In genomic region chr4:25320374-25321172, GRCh38 we compare ENCODE assay signal across 9 cellular contexts. TPM values are rescaled to one million over a fixed set of nuclear protein-coding genes. Genes with fewer than 3 reads are reported as not detected.
DNase-seq lines count a peak whose midpoint lies in the region; ATAC-seq, FAIRE-seq and TF ChIP-seq lines count a peak whose summit lies in the region.
"Had no signal": no experiment of that assay in that cellular context is flagged by ENCODE, and none has a peak within 500 bp of the region (broad histone marks: within the 10 kb centered on the region; RNA-seq: fewer than 3 reads in every experiment).

No MANE protein-coding gene starts in this region.

- no peak overlapping the region for H3K27ac ChIP-seq in ascending aorta
- H3K27ac ChIP-seq: transverse colon had no signal

- H3K27me3 ChIP-seq in ascending aorta = no peaks in the 10 kb centered on the region
- H3K27me3 ChIP-seq: transverse colon had no signal

- H3K9me3 ChIP-seq in ascending aorta = no peaks in the 10 kb centered on the region
- H3K9me3 ChIP-seq: transverse colon had no signal

- H3K36me3 ChIP-seq in ascending aorta = peaks cover 0 to 25% of the 10 kb centered on the region in 2 donors
- H3K36me3 ChIP-seq: transverse colon had no signal

- no peak for TF ChIP-seq CTCF in ascending aorta (IDR thresholded peaks at IDR 0.05)

- peaks cover 25% of the 10 kb centered on the region for H3K4me1 Mint-ChIP-seq in activated CD4-positive, alpha-beta memory T cell treated with anti-CD3 and anti-CD28 coated beads for 36 hours (ENCODE audit: low read depth)

- no peaks in the 10 kb centered on the region for H3K9me3 Mint-ChIP-seq in activated CD4-positive, alpha-beta memory T cell treated with anti-CD3 and anti-CD28 coated beads for 36 hours

- H3K27me3 Mint-ChIP-seq in activated CD4-positive, alpha-beta memory T cell treated with anti-CD3 and anti-CD28 coated beads for 36 hours = no peaks in the 10 kb centered on the region

- no peaks in the 10 kb centered on the region for H3K4me1 ChIP-seq in ascending aorta
- H3K4me1 ChIP-seq: transverse colon had no signal

- POLR2A ChIA-PET in activated CD4-positive, alpha-beta memory T cell treated with anti-CD3 and anti-CD28 coated beads for 36 hours (lab: Charles Lee) = interaction anchor here (0.9 to 1.5 kb wide), 5 partner anchors 8 to 85 kb away, joined by 3 to 9 read pairs (median 4); partner anchors contain the start of gene ZCCHC4

- intact Hi-C loops in activated CD4-positive, alpha-beta memory T cell treated with anti-CD3 and anti-CD28 coated beads for 36 hours (cut with micrococcal nuclease) = loop anchor here (1.0 to 10.0 kb wide), 3 partner anchors 11 to 1264 kb away; partner anchors contain the start of genes SEPSECS and TBC1D19
- intact Hi-C loops in ascending aorta (cut with DNase I) = no loop called here

- H3K27ac Mint-ChIP-seq in activated CD4-positive, alpha-beta memory T cell treated with anti-CD3 and anti-CD28 coated beads for 36 hours = peak overlapping the region; percentile 79

- H3K4me3 Mint-ChIP-seq in activated CD4-positive, alpha-beta memory T cell treated with anti-CD3 and anti-CD28 coated beads for 36 hours = no peak overlapping the region

- TF ChIP-seq POLR2A in GM12892 (IDR thresholded peaks at IDR 0.05; ENCODE audit: low read depth, low read length) = no peak

- CTCF ChIA-PET in activated CD4-positive, alpha-beta memory T cell treated with anti-CD3 and anti-CD28 coated beads for 36 hours (lab: Charles Lee) = interaction anchor here (0.6 to 2.1 kb wide), 5 partner anchors 8 to 338 kb away, joined by 3 to 18 read pairs (median 3); partner anchors contain the start of gene ZCCHC4

- ATAC-seq in HG03045 (IDR thresholded peaks at IDR 0.05; ENCODE audit: unreplicated experiment) = no peak

- no peak overlapping the region for H3K4me3 ChIP-seq in ascending aorta
- H3K4me3 ChIP-seq: transverse colon had no signal

- DNase-seq in EL (peak; percentile 79), HPDE6-E6E7 (ENCODE audit: extremely low spot score) (peak; percentile 77), kidney tubule cell (ENCODE audit: low spot score) (peak; percentile 85), NCI-H2081 treated with DMSO at 0.1 percent for 48 hours (lab: John Stamatoyannopoulos, UW) (no peak), GM12892 (ENCODE audit: insufficient read length) (no peak), ascending aorta (ENCODE audit: low spot score in 2 of 2) (no peak)
- DNase-seq in activated CD4-positive, alpha-beta memory T cell treated with anti-CD3 and anti-CD28 coated beads for 36 hours = no peak
- DNase-seq: transverse colon had no signal

- FAIRE-seq in GM12892 (lab: Jason Lieb, UNC) = no peak

- H3K36me3 Mint-ChIP-seq in activated CD4-positive, alpha-beta memory T cell treated with anti-CD3 and anti-CD28 coated beads for 36 hours = peaks cover 12% of the 10 kb centered on the region

RNA-seq across cellular contexts. Expression of gene ZCCHC4, which starts 8.0 kb away (rescaled TPM):
- total RNA-seq in activated CD4-positive, alpha-beta memory T cell treated with anti-CD3 and anti-CD28 coated beads for 36 hours = 10 to 100 TPM; 10.6 to 11.5 TPM
- 9.8 TPM for polyA plus RNA-seq in GM12892 (2012; ENCODE audit: missing spikeins)
- total RNA-seq in ascending aorta = 1.7 TPM

RNA-seq across cellular contexts. Expression of gene ANAPC4, which starts 56.5 kb away (rescaled TPM):
- total RNA-seq in activated CD4-positive, alpha-beta memory T cell treated with anti-CD3 and anti-CD28 coated beads for 36 hours = 10 to 100 TPM; 26.1 to 31.5 TPM
- 22.2 TPM for polyA plus RNA-seq in GM12892 (2012; ENCODE audit: missing spikeins)
- 23.4 TPM for total RNA-seq in ascending aorta

Comparison
In these comparisons a context has a peak if more than half of its experiments do, and no peak if none do; other contexts are left out.
1. DNase-seq: peak in EL (single experiment), HPDE6-E6E7 (single experiment) and kidney tubule cell (single experiment); none in activated CD4-positive, alpha-beta memory T cell treated with anti-CD3 and anti-CD28 coated beads for 36 hours (single experiment), NCI-H2081 treated with DMSO at 0.1 percent for 48 hours (single experiment), GM12892 (single experiment) and ascending aorta (0 of 2).